In genomic region chr1:70042090-70042716, GRCh38 we compare ENCODE assay signal across 14 cellular contexts.
A peak's percentile ranks its signal among the peaks of the same experiment; 100 is the strongest.
DNase-seq lines count a peak whose midpoint lies in the region; ATAC-seq and TF ChIP-seq lines count a peak whose summit lies in the region.
"Had no signal": no experiment of that assay in that cellular context is flagged by ENCODE, and none has a peak within 500 bp of the region (broad histone marks: within the 10 kb centered on the region; RNA-seq: fewer than 3 reads in every experiment).

No MANE protein-coding gene starts in this region.

- no peaks in the 10 kb centered on the region for H3K27me3 ChIP-seq in CD8-positive, alpha-beta memory T cell (ENCODE audit: insufficient read depth, low read length, poor library complexity, severe bottlenecking)
- no peaks in the 10 kb centered on the region for H3K27me3 ChIP-seq in WERI-Rb-1 (ENCODE audit: insufficient read depth, low read depth, severe bottlenecking)
- H3K27me3 ChIP-seq: MG63 had no signal

- no peaks in the 10 kb centered on the region for H3K4me1 Mint-ChIP-seq in CD8-positive, alpha-beta memory T cell
- H3K4me1 Mint-ChIP-seq in glutamatergic neuron (ENCODE audit: low read depth, unreplicated experiment) = no peaks in the 10 kb centered on the region
- H3K4me1 Mint-ChIP-seq in activated T-cell treated with anti-CD3 and anti-CD28 coated beads, Interleukin-2, amount 50 U/mL, for 72 hours (ENCODE audit: low read depth) = no peaks in the 10 kb centered on the region

- DNase-seq in CD8-positive, alpha-beta memory T cell = no peak
- DNase-seq in SK-N-MC (ENCODE audit: low read depth, low spot score) (peak; percentile 18), fibroblast of the aortic adventitia (ENCODE audit: low read depth) (peak; percentile 25), WERI-Rb-1 (no peak), glutamatergic neuron (no peak), activated gamma-delta T cell treated with Interleukin-2 at 50 U/mL for 16 hours (no peak)
- DNase-seq in activated T-cell treated with anti-CD3 and anti-CD28 coated beads, Interleukin-2, amount 50 U/mL, for 72 hours = no peak
- DNase-seq: ACHN; activated CD8-positive, alpha-beta memory T cell treated with anti-CD3 and anti-CD28 coated beads, Interleukin-2, amount 50 U/mL, for 48 hours; DMS53; effector CD4-positive, alpha-beta T cell; MG63; NCI-H446 had no signal

- no peaks in the 10 kb centered on the region for H3K36me3 ChIP-seq in CD8-positive, alpha-beta memory T cell (ENCODE audit: insufficient read depth, low read length)
- H3K36me3 ChIP-seq in SK-N-MC (ENCODE audit: insufficient read depth, low read length) = no peaks in the 10 kb centered on the region
- H3K36me3 ChIP-seq in WERI-Rb-1 = no peaks in the 10 kb centered on the region
- H3K36me3 ChIP-seq: MG63 had no signal

- H3K9me3 Mint-ChIP-seq in CD8-positive, alpha-beta memory T cell = no peaks in the 10 kb centered on the region
- no peaks in the 10 kb centered on the region for H3K9me3 Mint-ChIP-seq in glutamatergic neuron (ENCODE audit: unreplicated experiment)
- no peaks in the 10 kb centered on the region for H3K9me3 Mint-ChIP-seq in activated T-cell treated with anti-CD3 and anti-CD28 coated beads, Interleukin-2, amount 50 U/mL, for 72 hours

- no peak overlapping the region for H3K9ac ChIP-seq in SK-N-MC (ENCODE audit: insufficient read length)

- CTCF ChIA-PET in CD8-positive, alpha-beta memory T cell (lab: Charles Lee) = no interaction called here

- no peak overlapping the region for H3K4me3 ChIP-seq in CD8-positive, alpha-beta memory T cell (ENCODE audit: low read length)
- peak overlapping the region; percentile 28 for H3K4me3 ChIP-seq in SK-N-MC
- no peak overlapping the region for H3K4me3 ChIP-seq in fibroblast of the aortic adventitia (ENCODE audit: low read depth, low read length)
- H3K4me3 ChIP-seq in WERI-Rb-1 (ENCODE audit: low read depth, low read length) = no peak overlapping the region
- H3K4me3 ChIP-seq: MG63 had no signal

- H3K36me3 Mint-ChIP-seq in CD8-positive, alpha-beta memory T cell = no peaks in the 10 kb centered on the region
- H3K36me3 Mint-ChIP-seq in glutamatergic neuron (ENCODE audit: unreplicated experiment) = no peaks in the 10 kb centered on the region
- no peaks in the 10 kb centered on the region for H3K36me3 Mint-ChIP-seq in activated T-cell treated with anti-CD3 and anti-CD28 coated beads, Interleukin-2, amount 50 U/mL, for 72 hours (ENCODE audit: insufficient read depth in 2 of 2)

- POLR2A ChIA-PET in CD8-positive, alpha-beta memory T cell (lab: Charles Lee) = no interaction called here

- H3K4me1 ChIP-seq in CD8-positive, alpha-beta memory T cell (ENCODE audit: insufficient read depth, low read length) = no peaks in the 10 kb centered on the region

- H3K27ac ChIP-seq in CD8-positive, alpha-beta memory T cell (ENCODE audit: low read depth, low read length) = peak overlapping the region; percentile 25
- peak overlapping the region; percentile 69 for H3K27ac ChIP-seq in SK-N-MC
- no peak overlapping the region for H3K27ac ChIP-seq in WERI-Rb-1

- no peak overlapping the region for H3K27ac Mint-ChIP-seq in CD8-positive, alpha-beta memory T cell
- H3K27ac Mint-ChIP-seq in glutamatergic neuron (ENCODE audit: unreplicated experiment) = no peak overlapping the region
- no peak overlapping the region for H3K27ac Mint-ChIP-seq in activated T-cell treated with anti-CD3 and anti-CD28 coated beads, Interleukin-2, amount 50 U/mL, for 72 hours

- no peak overlapping the region for H3K4me3 Mint-ChIP-seq in CD8-positive, alpha-beta memory T cell
- H3K4me3 Mint-ChIP-seq in glutamatergic neuron (ENCODE audit: unreplicated experiment) = no peak overlapping the region
- H3K4me3 Mint-ChIP-seq in activated T-cell treated with anti-CD3 and anti-CD28 coated beads, Interleukin-2, amount 50 U/mL, for 72 hours = no peak overlapping the region

- no peaks in the 10 kb centered on the region for H3K27me3 Mint-ChIP-seq in CD8-positive, alpha-beta memory T cell
- peaks cover 2% of the 10 kb centered on the region for H3K27me3 Mint-ChIP-seq in glutamatergic neuron (ENCODE audit: unreplicated experiment)
- H3K27me3 Mint-ChIP-seq in activated T-cell treated with anti-CD3 and anti-CD28 coated beads, Interleukin-2, amount 50 U/mL, for 72 hours (ENCODE audit: low read depth) = no peaks in the 10 kb centered on the region

- peak; percentile 50 for ATAC-seq in HG03280 (IDR thresholded peaks at IDR 0.05; ENCODE audit: unreplicated experiment)
- ATAC-seq in activated T-cell treated with anti-CD3 and anti-CD28 coated beads, Interleukin-2, amount 50 U/mL, for 72 hours (replicated peaks in 1 of 2) = no peak

- TF ChIP-seq CTCF in fibroblast of the aortic adventitia (IDR thresholded peaks at IDR 0.05; ENCODE audit: insufficient read depth, low read length) (no peak), WERI-Rb-1 (IDR thresholded peaks at IDR 0.05; ENCODE audit: low read depth, low read length) (no peak), glutamatergic neuron (IDR thresholded peaks at IDR 0.05; ENCODE audit: partially characterized antibody, unreplicated experiment) (no peak)

- H3K9me3 ChIP-seq in CD8-positive, alpha-beta memory T cell (ENCODE audit: low read length) = no peaks in the 10 kb centered on the region
- no peaks in the 10 kb centered on the region for H3K9me3 ChIP-seq in SK-N-MC (ENCODE audit: low read depth, low read length)
- H3K9me3 ChIP-seq in WERI-Rb-1 (ENCODE audit: severe bottlenecking) = no peaks in the 10 kb centered on the region
- H3K9me3 ChIP-seq: MG63 had no signal

Comparison
In these comparisons a context has a peak if more than half of its experiments do, and no peak if none do; other contexts are left out.
1. DNase-seq: peak in SK-N-MC (single experiment) and fibroblast of the aortic adventitia (single experiment); none in CD8-positive, alpha-beta memory T cell (0 of 5), WERI-Rb-1 (single experiment), glutamatergic neuron (single experiment), activated gamma-delta T cell treated with Interleukin-2 at 50 U/mL for 16 hours (single experiment) and activated T-cell treated with anti-CD3 and anti-CD28 coated beads, Interleukin-2, amount 50 U/mL, for 72 hours (0 of 2).